ENCODE assay signal across 8 cellular contexts in the genomic region with DNA sequence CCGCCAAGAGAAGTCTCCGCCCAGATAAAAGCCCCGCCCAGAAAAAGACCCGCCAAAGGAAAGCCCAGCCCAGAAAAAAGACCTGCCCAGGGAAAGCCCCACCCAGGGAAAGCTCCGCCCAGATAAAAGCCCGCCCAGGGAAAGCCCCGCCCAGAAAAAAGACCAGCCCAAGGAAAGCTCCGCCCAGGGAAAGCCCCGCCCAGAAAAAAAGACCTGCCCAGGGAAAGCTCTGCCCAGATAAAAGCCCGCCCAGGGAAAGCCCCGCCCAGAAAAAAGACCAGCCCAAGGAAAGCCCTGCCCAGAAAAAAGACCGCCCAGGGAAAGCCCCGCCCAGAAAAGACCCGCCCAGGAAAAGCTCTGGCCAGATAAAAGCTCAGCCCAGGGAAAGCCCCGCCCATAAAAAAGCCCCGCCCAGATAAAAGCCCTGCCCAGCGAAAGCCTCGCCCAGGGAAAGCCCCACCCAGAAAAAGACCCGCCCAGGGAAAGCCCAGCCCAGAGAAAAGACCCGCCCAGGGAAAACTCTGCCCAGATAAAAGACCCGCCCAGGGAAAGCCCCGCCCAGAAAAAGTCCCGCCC. TPM values are rescaled to one million over a fixed set of nuclear protein-coding genes. Genes with fewer than 3 reads are reported as not detected.
DNase-seq lines count a peak whose midpoint lies in the region; ATAC-seq and TF ChIP-seq lines count a peak whose summit lies in the region.

No MANE protein-coding gene starts in this region.

- H3K36me3 ChIP-seq in Caco-2 (ENCODE audit: control insufficient read depth, insufficient read depth, low read length) (no peaks in the 10 kb centered on the region), smooth muscle cell (ENCODE audit: low read depth) (no peaks in the 10 kb centered on the region)

- H3K9me3 Mint-ChIP-seq in Caco-2 (ENCODE audit: unreplicated experiment), result no peaks in the 10 kb centered on the region

- intact Hi-C loops in Caco-2 (cut with micrococcal nuclease; ENCODE audit: unreplicated experiment), result loop anchor here (1.0 kb wide), 1 partner anchor 38 kb away; a partner anchor contains a TSS
- intact Hi-C loops in left colon (cut with DNase I, micrococcal nuclease), result no loop called here

- H4K20me1 ChIP-seq in smooth muscle cell (ENCODE audit: low read depth), result no peaks in the 10 kb centered on the region

- H3K36me3 Mint-ChIP-seq in Caco-2 (ENCODE audit: insufficient read depth, unreplicated experiment), result peaks cover 13% of the 10 kb centered on the region

- H3K9me3 ChIP-seq in Caco-2 (no peaks in the 10 kb centered on the region), smooth muscle cell (replicated peaks; ENCODE audit: low read depth) (no peaks in the 10 kb centered on the region)

- H3K4me1 ChIP-seq in Caco-2, result no peaks in the 10 kb centered on the region
- no peaks in the 10 kb centered on the region for H3K4me1 ChIP-seq in smooth muscle cell (ENCODE audit: low read depth)

- H3K4me2 ChIP-seq in smooth muscle cell, result no peak overlapping the region

- H3K4me1 Mint-ChIP-seq in Caco-2 (ENCODE audit: low read depth, unreplicated experiment), result no peaks in the 10 kb centered on the region

- H3K27ac ChIP-seq in smooth muscle cell (ENCODE audit: low read depth), result no peak overlapping the region

- BruUV-seq in Caco-2 (replicated peaks; lab: Mats Ljungman, UMichigan), result no TSS peak

- H3K79me2 ChIP-seq in smooth muscle cell (ENCODE audit: low read depth), result no peaks in the 10 kb centered on the region

- WGBS in smooth muscle cell (ENCODE audit: low lambda C conversion rate), result 66% methylated on average over 17 of the region's 23 CpGs

- H3K27me3 ChIP-seq in Caco-2 (replicated peaks; ENCODE audit: control insufficient read depth, insufficient read depth, low read length) (no peaks in the 10 kb centered on the region), smooth muscle cell (ENCODE audit: low read depth) (peaks cover 5% of the 10 kb centered on the region)

- H2AFZ ChIP-seq in smooth muscle cell (ENCODE audit: low read depth), result no peak overlapping the region

- peaks cover 8% of the 10 kb centered on the region for H3K27me3 Mint-ChIP-seq in Caco-2 (ENCODE audit: insufficient read depth, unreplicated experiment)

- ATAC-seq in GM19372 (IDR thresholded peaks at IDR 0.05; ENCODE audit: low read depth, unreplicated experiment) (peak; percentile 51), HG03432 (IDR thresholded peaks at IDR 0.05; ENCODE audit: unreplicated experiment) (peak; percentile 43), left colon (peak; percentile 74), GM18520 (IDR thresholded peaks at IDR 0.05; ENCODE audit: unreplicated experiment) (no peak)

- no peaks in the 10 kb centered on the region for H3F3A ChIP-seq in smooth muscle cell (ENCODE audit: low read depth)

- TF ChIP-seq CTCF in Caco-2 (IDR thresholded peaks at IDR 0.05; ENCODE audit: insufficient read depth in 1 of 2, low read depth in 1 of 2, low read length in 1 of 2, severe bottlenecking in 1 of 2, unreplicated experiment in 1 of 2) (no peak), smooth muscle cell (IDR thresholded peaks at IDR 0.05; ENCODE audit: borderline replicate concordance, insufficient read depth, poor library complexity, severe bottlenecking) (no peak)

- H3K9ac ChIP-seq in smooth muscle cell (ENCODE audit: low read depth), result no peak overlapping the region

- H3K4me3 ChIP-seq in Caco-2 (ENCODE audit: low read depth, low read length) (no peak overlapping the region), smooth muscle cell (no peak overlapping the region)

- no peak overlapping the region for H3K27ac Mint-ChIP-seq in Caco-2 (ENCODE audit: unreplicated experiment)

- no peak overlapping the region for H3K4me3 Mint-ChIP-seq in Caco-2 (ENCODE audit: unreplicated experiment)

- DNase-seq in Caco-2 (peak; percentile 67 to 91), RPMI7951 (ENCODE audit: low read depth) (peak; percentile 78), left colon (peak; percentile 83), HK-2 (ENCODE audit: unreplicated experiment) (no peak), smooth muscle cell (lab: John Stamatoyannopoulos, UW; ENCODE audit: unreplicated experiment) (no peak)

- POLR2A ChIA-PET in Caco-2 (lab: Charles Lee), result interaction anchor here (0.7 to 1.3 kb wide), 5 partner anchors 9 to 66 kb away, joined by 4 to 6 read pairs (median 5); a partner anchor contains a TSS

- CTCF ChIA-PET in Caco-2 (lab: Charles Lee), result interaction anchor here (0.7 to 1.7 kb wide), 4 partner anchors 23 to 86 kb away, joined by 3 to 9 read pairs (median 6); a partner anchor contains a TSS

RNA-seq across cellular contexts. Expression of a gene that starts 11.6 kb away (rescaled TPM):
- total RNA-seq in Caco-2 (2022) (1.9 and 3.7 TPM in 2 replicates), left colon (under 1 TPM; 0.46 to 0.47 TPM), smooth muscle cell (not detected in 2 replicates)
- 0.20 TPM in 1 of 2 replicates, not detected in the other for total RNA-seq in RPMI7951 (2014; rRNA removed; shearing (Covaris generic))
- polyA plus RNA-seq in smooth muscle cell, result 0.44 TPM in 1 of 2 replicates, not detected in the other

RNA-seq across cellular contexts. Expression of a gene that starts 19.3 kb away (rescaled TPM):
- total RNA-seq in Caco-2 (2022), result 2.9 and 3.0 TPM in 2 replicates
- total RNA-seq in RPMI7951 (2014; rRNA removed; shearing (Covaris generic)), result not detected in 2 replicates
- 10 to 100 TPM; 70.0 to 95.7 TPM for total RNA-seq in left colon
- not detected in 2 replicates for total RNA-seq in smooth muscle cell
- polyA plus RNA-seq in smooth muscle cell, result not detected in 2 replicates

RNA-seq across cellular contexts. Expression of a gene that starts 21.3 kb away (rescaled TPM):
- total RNA-seq in Caco-2 (2022), result 0.70 TPM in 1 of 2 replicates, not detected in the other
- not detected in 2 replicates for total RNA-seq in RPMI7951 (2014; rRNA removed; shearing (Covaris generic))
- total RNA-seq in left colon, result under 1 TPM; 0.67 to 0.70 TPM
- total RNA-seq in smooth muscle cell, result not detected in 2 replicates
- not detected in 2 replicates for polyA plus RNA-seq in smooth muscle cell

RNA-seq across cellular contexts. Expression of a gene that starts 36.0 kb away (rescaled TPM):
- total RNA-seq in Caco-2 (2022), result 230 and 247 TPM in 2 replicates
- total RNA-seq in RPMI7951 (2014; rRNA removed; shearing (Covaris generic)), result 30.8 and 37.5 TPM in 2 replicates
- total RNA-seq in left colon, result 10 to 100 TPM; 53.1 to 66.0 TPM
- 50.6 and 51.4 TPM in 2 replicates for total RNA-seq in smooth muscle cell
- polyA plus RNA-seq in smooth muscle cell, result 170 and 171 TPM in 2 replicates

RNA-seq across cellular contexts. Expression of a gene that starts 37.8 kb away (rescaled TPM):
- total RNA-seq in Caco-2 (2022), result 66.8 and 67.5 TPM in 2 replicates
- total RNA-seq in RPMI7951 (2014; rRNA removed; shearing (Covaris generic)), result 8.1 and 9.8 TPM in 2 replicates
- total RNA-seq in left colon, result 10 to 100 TPM; 50.6 to 64.1 TPM
- total RNA-seq in smooth muscle cell, result 12.6 and 16.3 TPM in 2 replicates
- 6.6 and 17.6 TPM in 2 replicates for polyA plus RNA-seq in smooth muscle cell

Comparison
In these comparisons a context has a peak if more than half of its experiments do, and no peak if none do; other contexts are left out.
1. DNase-seq: peak in Caco-2 (2 of 2), RPMI7951 (single experiment) and left colon (2 of 2); none in HK-2 (single experiment) and smooth muscle cell (single experiment).
2. RNA of a gene that starts 19.3 kb away (total RNA-seq): 70.0 to 95.7 TPM in left colon; 2.9 to 3.0 TPM in Caco-2, not detected in RPMI7951 and not detected in smooth muscle cell; every median in the first group is over 10 times any median in the second.